Comparison of ENCODE assay signal across 12 cellular contexts in genomic region chr3:42033741-42034140, GRCh38.
DNase-seq lines count a peak whose midpoint lies in the region; ATAC-seq and TF ChIP-seq lines count a peak whose summit lies in the region.
"Had no signal": no experiment of that assay in that cellular context is flagged by ENCODE, and none has a peak within 500 bp of the region (broad histone marks: within the 10 kb centered on the region; RNA-seq: fewer than 3 reads in every experiment).

No MANE protein-coding gene starts in this region.

- DNase-seq in EH (ENCODE audit: low read depth) = peak; percentile 70
- no peak for DNase-seq in adipocyte (ENCODE audit: low read depth)
- peak; percentile 69 for DNase-seq in kidney tubule cell (ENCODE audit: low spot score)
- no peak for DNase-seq in C1 segment of cervical spinal cord (lab: John Stamatoyannopoulos, UW)
- no peak for DNase-seq in GM10266 (ENCODE audit: extremely low spot score)
- DNase-seq: activated T-cell treated with anti-CD3 and anti-CD28 coated beads for 4 hours, Calu3, small intestine had no signal

- H3K27ac ChIP-seq in skin epidermis = peak overlapping the region in 11 of 21 experiments; percentile 12 to 60 (median 33)

- peaks cover 61% of the 10 kb centered on the region for H3K4me1 ChIP-seq in adipocyte (ENCODE audit: control insufficient read depth, insufficient read depth, low read length)

- H3K27me3 ChIP-seq in adipocyte (replicated peaks; ENCODE audit: control insufficient read depth, insufficient read depth, low read length) = no peaks in the 10 kb centered on the region

- ATAC-seq in HG03139 (IDR thresholded peaks at IDR 0.05; ENCODE audit: unreplicated experiment) (no peak), GM19395 (IDR thresholded peaks at IDR 0.05; ENCODE audit: unreplicated experiment) (no peak)
- ATAC-seq: GM12878 had no signal

- no peaks in the 10 kb centered on the region for H3K9me3 ChIP-seq in adipocyte (ENCODE audit: control insufficient read depth, low read length)

- H3K36me3 ChIP-seq in adipocyte (ENCODE audit: control insufficient read depth, insufficient read depth, low read length, severe bottlenecking) = peaks cover 6% of the 10 kb centered on the region

- TF ChIP-seq CTCF in GM10266 (IDR thresholded peaks at IDR 0.05; ENCODE audit: control insufficient read depth, insufficient read depth, low read depth, missing control alignments) = no peak

- H3K4me3 ChIP-seq in adipocyte (ENCODE audit: low read length) (peak overlapping the region; percentile 7), skin epidermis (no peak overlapping the region)
- H3K4me3 ChIP-seq: GM12878 had no signal

- H3K9ac ChIP-seq in adipocyte (ENCODE audit: low read length) = peak overlapping the region; percentile 44

Comparison
In these comparisons a context has a peak if more than half of its experiments do, and no peak if none do; other contexts are left out.
1. DNase-seq: peak in EH (single experiment) and kidney tubule cell (single experiment); none in adipocyte (single experiment), C1 segment of cervical spinal cord (0 of 14) and GM10266 (single experiment).